In genomic region chr20:35284992-35285805, GRCh38 we compare ENCODE assay signal across 1 cellular context.
TF ChIP-seq lines count a peak whose summit lies in the region.

No MANE protein-coding gene starts in this region.

TF ChIP-seq in HepG2, 621 proteins besides CTCF, POLR2A, EP300 and RAD21 (continued from another document and continues in another):
- TF ChIP-seq ZNF318 (CRISPR knock-in tag; IDR thresholded peaks at IDR 0.05), result no peak
- TF ChIP-seq BORCS8-MEF2B (CRISPR knock-in tag; IDR thresholded peaks at IDR 0.05), result no peak
- TF ChIP-seq ZNF574 (CRISPR knock-in tag; IDR thresholded peaks at IDR 0.05), result peak; percentile 80; the same call in 1 of the 2 replicates
- TF ChIP-seq EZH2 (conservative IDR thresholded peaks at IDR 0.05; ENCODE audit: low read depth, low read length), result no peak
- no peak for TF ChIP-seq CHCHD3 (CRISPR knock-in tag; IDR thresholded peaks at IDR 0.05)
- TF ChIP-seq ZNF512 (CRISPR knock-in tag; IDR thresholded peaks at IDR 0.05), result 0 out of 2 replicates have a peak, but pooled peaks have one; percentile 65
- TF ChIP-seq ZNF451 (CRISPR knock-in tag; IDR thresholded peaks at IDR 0.05), result no peak
- TF ChIP-seq ZNF597 (CRISPR knock-in tag; IDR thresholded peaks at IDR 0.05), result no peak
- TF ChIP-seq ZMAT5 (CRISPR knock-in tag; IDR thresholded peaks at IDR 0.05; ENCODE audit: borderline replicate concordance, low read depth), result no peak
- TF ChIP-seq SYNCRIP (IDR thresholded peaks at IDR 0.05; ENCODE audit: insufficient read depth, low read depth, low read length), result no peak
- TF ChIP-seq ZBTB21 (CRISPR knock-in tag; IDR thresholded peaks at IDR 0.05), result no peak
- no peak for TF ChIP-seq ZNF740 (CRISPR knock-in tag; IDR thresholded peaks at IDR 0.05)
- no peak for TF ChIP-seq MEIS2 (CRISPR knock-in tag; IDR thresholded peaks at IDR 0.05)
- no peak for TF ChIP-seq UBTF (CRISPR knock-in tag; IDR thresholded peaks at IDR 0.05)
- TF ChIP-seq HOXA7 (CRISPR knock-in tag; IDR thresholded peaks at IDR 0.05), result no peak
- TF ChIP-seq ZIK1 (CRISPR knock-in tag; IDR thresholded peaks at IDR 0.05; ENCODE audit: borderline replicate concordance, low read depth), result peak; percentile 8
- no peak for TF ChIP-seq PCBP1 (IDR thresholded peaks at IDR 0.05; ENCODE audit: borderline replicate concordance, low read depth, low read length)
- no peak for TF ChIP-seq GPN1 (CRISPR knock-in tag; IDR thresholded peaks at IDR 0.05; ENCODE audit: borderline replicate concordance)
- TF ChIP-seq IKZF1 (IDR thresholded peaks at IDR 0.05), result peak; percentile 69; the same call in 1 of the 2 replicates
- TF ChIP-seq ZBTB10 (CRISPR knock-in tag; IDR thresholded peaks at IDR 0.05; ENCODE audit: borderline replicate concordance), result no peak
- TF ChIP-seq ZNF563 (CRISPR knock-in tag; IDR thresholded peaks at IDR 0.05), result peak; percentile 14; the same call in 1 of the 2 replicates
- TF ChIP-seq ZNF672 (CRISPR knock-in tag; IDR thresholded peaks at IDR 0.05), result no peak
- no peak for TF ChIP-seq SMARCE1 (IDR thresholded peaks at IDR 0.05; ENCODE audit: borderline replicate concordance)
- TF ChIP-seq RFX1 (IDR thresholded peaks at IDR 0.05), result no peak
- no peak for TF ChIP-seq ZNF761 (CRISPR knock-in tag; conservative IDR thresholded peaks at IDR 0.05)
- no peak for TF ChIP-seq DPF2 (CRISPR knock-in tag; IDR thresholded peaks at IDR 0.05; ENCODE audit: borderline replicate concordance, low read depth)
- TF ChIP-seq MYC (CRISPR knock-in tag; IDR thresholded peaks at IDR 0.05; ENCODE audit: borderline replicate concordance), result no peak
- TF ChIP-seq ATF3 (CRISPR knock-in tag; IDR thresholded peaks at IDR 0.05), result no peak
- peak; percentile 9; the same call in 1 of the 2 replicates for TF ChIP-seq ZNF501 (CRISPR knock-in tag; IDR thresholded peaks at IDR 0.05)
- no peak for TF ChIP-seq TFE3 (CRISPR knock-in tag; IDR thresholded peaks at IDR 0.05)
- no peak for TF ChIP-seq CBX2 (IDR thresholded peaks at IDR 0.05; ENCODE audit: low read depth, low read length)
- TF ChIP-seq CBX2 (CRISPR knock-in tag; IDR thresholded peaks at IDR 0.05; ENCODE audit: low read depth), result no peak
- TF ChIP-seq MLX (CRISPR knock-in tag; IDR thresholded peaks at IDR 0.05), result no peak
- 0 out of 2 replicates have a peak, but pooled peaks have one; percentile 67 for TF ChIP-seq ZNF3 (CRISPR knock-in tag; IDR thresholded peaks at IDR 0.05)
- no peak for TF ChIP-seq ZNF580 (CRISPR knock-in tag; IDR thresholded peaks at IDR 0.05; ENCODE audit: borderline replicate concordance, low read depth)
